In genomic region chr6:170289108-170289931, GRCh38 we compare ENCODE assay signal across 9 cellular contexts. TPM values are rescaled to one million over a fixed set of nuclear protein-coding genes. Genes with fewer than 3 reads are reported as not detected.
DNase-seq lines count a peak whose midpoint lies in the region; ATAC-seq, FAIRE-seq and TF ChIP-seq lines count a peak whose summit lies in the region.
"Had no signal": no experiment of that assay in that cellular context is flagged by ENCODE, and none has a peak within 500 bp of the region (broad histone marks: within the 10 kb centered on the region; RNA-seq: fewer than 3 reads in every experiment).

No MANE protein-coding gene starts in this region.

- H3K4me2 ChIP-seq in keratinocyte (ENCODE audit: control insufficient read depth, extremely low read depth, insufficient read depth, low read depth, low read length): peak overlapping the region; percentile 79

- peaks cover 3% of the 10 kb centered on the region for H3K36me3 Mint-ChIP-seq in activated T-helper 2 cell treated with anti-CD3 and anti-CD28 coated beads, Interferon-gamma antibody, Interleukin-2, Interleukin-4, amounts not matched to agents 10 μg/mL and 5 μg/mL and 100 μg/mL, durations not matched to agents 14 hours and 24 hours and 36 hours (ENCODE audit: low read depth)

- in situ Hi-C loops in G401 (cut with HindIII; ENCODE audit: low sequenced_read_pairs): no loop called here

- H3K9me3 ChIP-seq in keratinocyte (ENCODE audit: control insufficient read depth, low read depth, low read length): no peaks in the 10 kb centered on the region

- no peaks in the 10 kb centered on the region for H3K9me3 Mint-ChIP-seq in activated T-helper 2 cell treated with anti-CD3 and anti-CD28 coated beads, Interferon-gamma antibody, Interleukin-2, Interleukin-4, amounts not matched to agents 10 μg/mL and 5 μg/mL and 100 μg/mL, durations not matched to agents 14 hours and 24 hours and 36 hours
- no peaks in the 10 kb centered on the region for H3K9me3 Mint-ChIP-seq in stimulated activated naive CD8-positive, alpha-beta T cell treated with anti-CD3 and anti-CD28 coated beads, Interleukin-15, amount 100 ng/mL, for 72 hours

- ATAC-seq in stimulated activated naive CD8-positive, alpha-beta T cell treated with anti-CD3 and anti-CD28 coated beads, Interleukin-15, amount 100 ng/mL, for 72 hours: peak; percentile 10
- ATAC-seq in HG03139 (IDR thresholded peaks at IDR 0.05; ENCODE audit: unreplicated experiment): no peak

- intact Hi-C loops in activated T-helper 2 cell treated with anti-CD3 and anti-CD28 coated beads, Interferon-gamma antibody, Interleukin-2, Interleukin-4, amounts not matched to agents 10 μg/mL and 5 μg/mL and 100 μg/mL, durations not matched to agents 14 hours and 24 hours and 36 hours (cut with micrococcal nuclease): no loop called here

- peak overlapping the region; percentile 51 for H3K4me3 Mint-ChIP-seq in activated T-helper 2 cell treated with anti-CD3 and anti-CD28 coated beads, Interferon-gamma antibody, Interleukin-2, Interleukin-4, amounts not matched to agents 10 μg/mL and 5 μg/mL and 100 μg/mL, durations not matched to agents 14 hours and 24 hours and 36 hours (ENCODE audit: low read depth)
- peak overlapping the region; percentile 91 to 93 for H3K4me3 Mint-ChIP-seq in stimulated activated naive CD8-positive, alpha-beta T cell treated with anti-CD3 and anti-CD28 coated beads, Interleukin-15, amount 100 ng/mL, for 72 hours

- H2AFZ ChIP-seq in keratinocyte (ENCODE audit: control insufficient read depth, low read length): no peak overlapping the region

- peak overlapping the region; percentile 79 for H3K9ac ChIP-seq in keratinocyte (ENCODE audit: control insufficient read depth, extremely low read depth, insufficient read depth, low read length)

- H3K4me1 ChIP-seq in keratinocyte (ENCODE audit: control insufficient read depth, extremely low read depth, insufficient read depth, low read length): peaks cover 38% of the 10 kb centered on the region

- H3K9me1 ChIP-seq in keratinocyte (ENCODE audit: control insufficient read depth, extremely low read depth, insufficient read depth, low read length): no peaks in the 10 kb centered on the region

- dilution Hi-C loops in keratinocyte (cut with MboI; ENCODE audit: extremely low pct_ligation_motif_present, low sequenced_read_pairs): no loop called here

- no peaks in the 10 kb centered on the region for H3K27me3 ChIP-seq in keratinocyte (ENCODE audit: control insufficient read depth, extremely low read depth, insufficient read depth, low read length)

- H3K4me1 Mint-ChIP-seq in activated T-helper 2 cell treated with anti-CD3 and anti-CD28 coated beads, Interferon-gamma antibody, Interleukin-2, Interleukin-4, amounts not matched to agents 10 μg/mL and 5 μg/mL and 100 μg/mL, durations not matched to agents 14 hours and 24 hours and 36 hours (ENCODE audit: low read depth): peaks cover 25% of the 10 kb centered on the region
- H3K4me1 Mint-ChIP-seq in stimulated activated naive CD8-positive, alpha-beta T cell treated with anti-CD3 and anti-CD28 coated beads, Interleukin-15, amount 100 ng/mL, for 72 hours: peaks cover 46% of the 10 kb centered on the region

- H3K27ac ChIP-seq in keratinocyte (ENCODE audit: control insufficient read depth, insufficient read depth, low read length): peak overlapping the region; percentile 20

- peak overlapping the region; percentile 72 to 92 (median 81) for H3K4me3 ChIP-seq in keratinocyte (ENCODE audit: control insufficient read depth in 2 of 3, extremely low read depth in 1 of 3, insufficient read depth in 2 of 3, low read depth in 1 of 3, low read length in 3 of 3)

- H3K36me3 ChIP-seq in keratinocyte (ENCODE audit: control insufficient read depth in 2 of 2, extremely low read depth in 1 of 2, insufficient read depth in 2 of 2, low read length in 2 of 2): peaks cover 17 to 22% of the 10 kb centered on the region in 2 experiments

- peaks cover 72% of the 10 kb centered on the region for H3K27me3 Mint-ChIP-seq in activated T-helper 2 cell treated with anti-CD3 and anti-CD28 coated beads, Interferon-gamma antibody, Interleukin-2, Interleukin-4, amounts not matched to agents 10 μg/mL and 5 μg/mL and 100 μg/mL, durations not matched to agents 14 hours and 24 hours and 36 hours (ENCODE audit: low read depth)
- H3K27me3 Mint-ChIP-seq in stimulated activated naive CD8-positive, alpha-beta T cell treated with anti-CD3 and anti-CD28 coated beads, Interleukin-15, amount 100 ng/mL, for 72 hours: peaks cover 38% of the 10 kb centered on the region

- DNase-seq in NCI-H1105 treated with DMSO at 0.1 percent for 48 hours (lab: John Stamatoyannopoulos, UW) (peak; percentile 37), NCI-H1105 (lab: John Stamatoyannopoulos, UW) (no peak), keratinocyte (ENCODE audit: low read depth, low spot score) (no peak), GM20000 (ENCODE audit: low spot score) (no peak), G401 (ENCODE audit: low spot score) (no peak)
- DNase-seq in activated T-helper 2 cell treated with anti-CD3 and anti-CD28 coated beads, Interferon-gamma antibody, Interleukin-2, Interleukin-4, amounts not matched to agents 10 μg/mL and 5 μg/mL and 100 μg/mL, durations not matched to agents 14 hours and 24 hours and 36 hours (ENCODE audit: low spot score): no peak
- peak in 1 of 2 donors; percentile 45 for DNase-seq in stimulated activated naive CD8-positive, alpha-beta T cell treated with anti-CD3 and anti-CD28 coated beads, Interleukin-15, amount 100 ng/mL, for 72 hours
- DNase-seq: ACHN had no signal

- peaks cover 8% of the 10 kb centered on the region for H4K20me1 ChIP-seq in keratinocyte (ENCODE audit: control insufficient read depth, extremely low read depth, insufficient read depth, low read length)

- peaks cover 39% of the 10 kb centered on the region for H3K79me2 ChIP-seq in keratinocyte (ENCODE audit: control insufficient read depth, insufficient read depth, low read length)

- TF ChIP-seq CTCF in keratinocyte (optimal IDR thresholded peaks at IDR 0.05 in 1 of 3, IDR thresholded peaks at IDR 0.05 in 1 of 3, conservative IDR thresholded peaks at IDR 0.05 in 1 of 3; ENCODE audit: extremely low read depth in 1 of 3, insufficient read depth in 2 of 3, low read length in 3 of 3) (no peak), GM20000 (IDR thresholded peaks at IDR 0.05; ENCODE audit: extremely low read depth, missing control alignments) (no peak)

- no peak for FAIRE-seq in keratinocyte (lab: Jason Lieb, UNC)

- no peak overlapping the region for H3K27ac Mint-ChIP-seq in activated T-helper 2 cell treated with anti-CD3 and anti-CD28 coated beads, Interferon-gamma antibody, Interleukin-2, Interleukin-4, amounts not matched to agents 10 μg/mL and 5 μg/mL and 100 μg/mL, durations not matched to agents 14 hours and 24 hours and 36 hours
- H3K27ac Mint-ChIP-seq in stimulated activated naive CD8-positive, alpha-beta T cell treated with anti-CD3 and anti-CD28 coated beads, Interleukin-15, amount 100 ng/mL, for 72 hours: peak overlapping the region; percentile 84 to 96

RNA-seq across cellular contexts. Expression of gene DLL1, which starts 1.6 kb away (rescaled TPM):
- total RNA-seq in activated T-helper 2 cell treated with anti-CD3 and anti-CD28 coated beads, Interferon-gamma antibody, Interleukin-2, Interleukin-4, amounts not matched to agents 10 μg/mL and 5 μg/mL and 100 μg/mL, durations not matched to agents 14 hours and 24 hours and 36 hours: not detected in 2 replicates
- polyA plus RNA-seq in keratinocyte: 6.5 to 14.2 TPM (median 8.2 TPM) in 3 replicates
- polyA plus RNA-seq in keratinocyte (2011; ENCODE audit: low read depth): 2.7 TPM
- 2.3 and 4.1 TPM in 2 replicates for polyA plus RNA-seq in keratinocyte (2011; cell fraction: cytosol; rRNA removed)
- 30.2 and 36.7 TPM in 2 replicates for polyA plus RNA-seq in keratinocyte (2011; cell fraction: nucleus; rRNA removed)
- 2.3 and 15.9 TPM in 2 replicates for polyA plus RNA-seq in keratinocyte (2012; ENCODE audit: low replicate concordance)
- polyA minus RNA-seq in keratinocyte: 4.0 to 23.8 TPM (median 5.8 TPM) in 3 replicates
- 9.6 TPM for polyA minus RNA-seq in keratinocyte (2011; cell fraction: cytosol; rRNA and poly(A)+ RNA removed)
- polyA minus RNA-seq in keratinocyte (2011; cell fraction: nucleus; rRNA and poly(A)+ RNA removed): 22.2 and 23.8 TPM in 2 replicates
- 0.18 and 0.51 TPM in 2 replicates for total RNA-seq in G401 (2014; rRNA removed; shearing (Covaris generic))

RNA-seq across cellular contexts. Expression of gene FAM120B, which starts 17.2 kb away (rescaled TPM):
- 19.6 and 21.8 TPM in 2 replicates for total RNA-seq in activated T-helper 2 cell treated with anti-CD3 and anti-CD28 coated beads, Interferon-gamma antibody, Interleukin-2, Interleukin-4, amounts not matched to agents 10 μg/mL and 5 μg/mL and 100 μg/mL, durations not matched to agents 14 hours and 24 hours and 36 hours
- 17.4 to 18.4 TPM (median 18.3 TPM) in 3 replicates for polyA plus RNA-seq in keratinocyte
- 31.0 TPM for polyA plus RNA-seq in keratinocyte (2011; ENCODE audit: low read depth)
- polyA plus RNA-seq in keratinocyte (2011; cell fraction: cytosol; rRNA removed): 11.2 and 16.1 TPM in 2 replicates
- polyA plus RNA-seq in keratinocyte (2011; cell fraction: nucleus; rRNA removed): 30.5 and 38.0 TPM in 2 replicates
- polyA plus RNA-seq in keratinocyte (2012; ENCODE audit: low replicate concordance): 15.5 and 21.1 TPM in 2 replicates
- 34.0 to 46.8 TPM (median 38.6 TPM) in 3 replicates for polyA minus RNA-seq in keratinocyte
- 13.6 TPM for polyA minus RNA-seq in keratinocyte (2011; cell fraction: cytosol; rRNA and poly(A)+ RNA removed)
- polyA minus RNA-seq in keratinocyte (2011; cell fraction: nucleus; rRNA and poly(A)+ RNA removed): 18.7 and 51.9 TPM in 2 replicates
- total RNA-seq in G401 (2014; rRNA removed; shearing (Covaris generic)): 9.4 and 12.5 TPM in 2 replicates
